Comparison of ENCODE assay signal across 28 cellular contexts in genomic region chr4:152159773-152160172, GRCh38.
"Had no signal": no experiment of that assay in that cellular context is flagged by ENCODE, and none has a peak within 500 bp of the region (broad histone marks: within the 10 kb centered on the region; RNA-seq: fewer than 3 reads in every experiment).

No MANE protein-coding gene starts in this region.

- H3K4me3 ChIP-seq: hepatocyte, lung, neural progenitor cell, psoas muscle, right lobe of liver, smooth muscle cell, stomach, testis, thyroid gland, transverse colon, upper lobe of left lung, vagina had no signal

- H3K27ac Mint-ChIP-seq: mesothelial cell of epicardium; naive B cell; natural killer cell; nephron progenitor cell; neural progenitor cell; stimulated activated naive B cell treated with anti-CD40 and anti-IgM and Interleukin-4, amounts not matched to agents 10 μg/mL and 1 μg/mL and 100 μg/mL, for 72 hours had no signal

- H3K27me3 Mint-ChIP-seq: naive B cell; stimulated activated naive B cell treated with anti-CD40 and anti-IgM and Interleukin-4, amounts not matched to agents 10 μg/mL and 1 μg/mL and 100 μg/mL, for 72 hours had no signal

- H3K9me3 Mint-ChIP-seq: mesothelial cell of epicardium, natural killer cell, nephron progenitor cell, neural progenitor cell had no signal

- H2AFZ ChIP-seq: hepatocyte, neural progenitor cell, parathyroid adenoma had no signal

- H3K36me3 ChIP-seq: neural progenitor cell, neutrophil, right lobe of liver, stomach, thyroid gland, transverse colon, upper lobe of left lung, vagina had no signal

- DNase-seq: islet precursor cell; mesendoderm; naive B cell; natural killer cell; nephron progenitor cell; occipital lobe; psoas muscle; right lobe of liver; stimulated activated CD4-positive, alpha-beta T cell treated with anti-CD3 and anti-CD28 coated beads, Interleukin-1b, Interleukin-23, amount 100 ng/mL, for 48 hours; stimulated activated CD4-positive, alpha-beta T cell treated with anti-CD3 and anti-CD28 coated beads, Interleukin-2, amount 100 ng/mL, for 48 hours; stimulated activated CD4-positive, alpha-beta T cell treated with anti-CD3 and anti-CD28 coated beads, Interleukin-4, amount 100 ng/mL, for 4 hours; stimulated activated CD8-positive, alpha-beta memory T cell treated with anti-CD3 and anti-CD28 coated beads, Interleukin-4, amount 100 ng/mL, for 48 hours; stimulated activated naive B cell treated with anti-CD40 and anti-IgM and Interleukin-4, amounts not matched to agents 10 μg/mL and 1 μg/mL and 100 μg/mL, for 72 hours; stimulated activated naive CD8-positive, alpha-beta T cell treated with anti-CD3 and anti-CD28 coated beads, Interleukin-15, Interleukin-2, amounts not matched to agents 100 U/mL and 50 U/mL, for 24 hours; stomach; testis; thyroid gland; transverse colon; upper lobe of left lung had no signal

- H3K27ac ChIP-seq: hepatocyte, neural progenitor cell, neutrophil, parathyroid adenoma, psoas muscle, right lobe of liver, stomach, testis, thyroid gland, transverse colon, upper lobe of left lung, vagina had no signal

- H3K4me2 ChIP-seq: hepatocyte, neural progenitor cell, smooth muscle cell had no signal

- H3K4me1 ChIP-seq: neural progenitor cell, parathyroid adenoma, psoas muscle, right lobe of liver, stomach, testis, thyroid gland, transverse colon, upper lobe of left lung, vagina had no signal

- H3K27me3 ChIP-seq: hepatocyte, neural progenitor cell, right lobe of liver, stomach, testis, thyroid gland, transverse colon, upper lobe of left lung, vagina had no signal

- H3K79me2 ChIP-seq: hepatocyte, parathyroid adenoma had no signal

- H3K9me3 ChIP-seq: neutrophil, psoas muscle, right lobe of liver, stomach, testis, thyroid gland, transverse colon, upper lobe of left lung, vagina had no signal

- H3K36me3 Mint-ChIP-seq: mesothelial cell of epicardium; naive B cell; natural killer cell; neural progenitor cell; stimulated activated naive B cell treated with anti-CD40 and anti-IgM and Interleukin-4, amounts not matched to agents 10 μg/mL and 1 μg/mL and 100 μg/mL, for 72 hours had no signal

- ATAC-seq: left lobe of liver; natural killer cell; psoas muscle; right lobe of liver; stimulated activated naive B cell treated with anti-CD40 and anti-IgM and Interleukin-4, amounts not matched to agents 10 μg/mL and 1 μg/mL and 100 μg/mL, for 72 hours; stimulated activated naive CD8-positive, alpha-beta T cell treated with anti-CD3 and anti-CD28 coated beads, Interleukin-15, Interleukin-2, amounts not matched to agents 100 U/mL and 50 U/mL, for 24 hours had no signal

- H3K4me3 Mint-ChIP-seq: mesothelial cell of epicardium; naive B cell; natural killer cell; nephron progenitor cell; neural progenitor cell; stimulated activated naive B cell treated with anti-CD40 and anti-IgM and Interleukin-4, amounts not matched to agents 10 μg/mL and 1 μg/mL and 100 μg/mL, for 72 hours had no signal
